In the genomic region with DNA sequence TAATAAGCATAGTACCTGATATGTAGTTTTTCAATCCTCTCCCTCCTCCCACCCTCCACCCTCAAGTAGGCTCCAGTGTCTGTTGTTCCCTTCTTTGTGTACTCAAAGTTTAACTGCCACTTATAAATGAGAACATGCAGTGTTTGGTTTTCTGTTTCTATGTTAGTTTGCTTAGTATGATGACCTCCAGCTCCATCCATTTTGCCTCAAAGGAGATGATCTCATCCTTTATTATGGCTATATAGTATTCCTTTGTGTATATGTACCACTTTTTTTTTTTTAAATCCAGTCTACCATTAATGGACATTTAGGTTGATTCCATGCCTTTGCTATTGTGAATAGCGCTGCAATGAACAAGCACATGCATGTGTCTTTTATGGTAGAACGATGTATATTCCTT, we compare ENCODE assay signal across 31 cellular contexts.
"Had no signal": no experiment of that assay in that cellular context is flagged by ENCODE, and none has a peak within 500 bp of the region (broad histone marks: within the 10 kb centered on the region; RNA-seq: fewer than 3 reads in every experiment).

No MANE protein-coding gene starts in this region.

- ATAC-seq: activated CD8-positive, alpha-beta memory T cell treated with anti-CD3 and anti-CD28 coated beads, Interleukin-2, amount 10 ng/mL, durations not matched to agents 7 days and 5 days; activated CD8-positive, alpha-beta T cell treated with anti-CD3 and anti-CD28 coated beads, Interleukin-2, amount 10 ng/mL, durations not matched to agents 7 days and 5 days; activated naive CD8-positive, alpha-beta T cell treated with anti-CD3 and anti-CD28 coated beads, Interleukin-2, amount 50 U/mL, for 24 hours had no signal

- H3K36me3 ChIP-seq: cardiac muscle cell had no signal

- DNase-seq: activated B cell treated with CpG ODN at 0.5 μM for 24 hours; activated CD4-positive, alpha-beta memory T cell treated with anti-CD3 and anti-CD28 coated beads, Interleukin-2, amount 10 ng/mL, durations not matched to agents 7 days and 5 days; activated CD4-positive, alpha-beta T cell treated with anti-CD3 and anti-CD28 coated beads for 4 hours; activated CD4-positive, alpha-beta T cell treated with anti-CD3 and anti-CD28 coated beads, Interleukin-2, amount 10 ng/mL, durations not matched to agents 24 days and 14 days; activated CD4-positive, alpha-beta T cell treated with anti-CD3 and anti-CD28 coated beads, Interleukin-2, amount 50 U/mL, for 1 hour; activated CD4-positive, alpha-beta T cell treated with anti-CD3 and anti-CD28 coated beads, Interleukin-2, amount 50 U/mL, for 4 hours; activated CD4-positive, CD25-positive, alpha-beta regulatory T cell treated with anti-CD3 and anti-CD28 coated beads, Interleukin-2, amount 50 U/mL, for 72 hours; activated CD8-positive, alpha-beta memory T cell treated with anti-CD3 and anti-CD28 coated beads for 24 hours; activated CD8-positive, alpha-beta memory T cell treated with anti-CD3 and anti-CD28 coated beads, Interleukin-2, amount 10 ng/mL, durations not matched to agents 7 days and 5 days; activated CD8-positive, alpha-beta memory T cell treated with anti-CD3 and anti-CD28 coated beads, Interleukin-2, amount 50 U/mL, for 48 hours; activated CD8-positive, alpha-beta T cell treated with anti-CD3 and anti-CD28 coated beads, Interleukin-2, amount 10 ng/mL, durations not matched to agents 7 days and 5 days; activated effector memory CD4-positive, alpha-beta T cell treated with Interleukin-2 at 50 U/mL for 16 hours; activated gamma-delta T cell; activated naive CD4-positive, alpha-beta T cell treated with anti-CD3 and anti-CD28 coated beads, Interleukin-2, amount 10 ng/mL, durations not matched to agents 7 days and 5 days; activated naive CD4-positive, alpha-beta T cell treated with Interleukin-2 at 50 U/mL for 16 hours; activated naive CD8-positive, alpha-beta T cell treated with anti-CD3 and anti-CD28 coated beads, Interleukin-2, amount 10 ng/mL, durations not matched to agents 7 days and 5 days; activated naive CD8-positive, alpha-beta T cell treated with anti-CD3 and anti-CD28 coated beads, Interleukin-2, amount 50 U/mL, for 24 hours; activated T-cell treated with anti-CD3 and anti-CD28 coated beads, Interleukin-2, amount 50 U/mL, for 24 hours; activated T-cell treated with anti-CD3 and anti-CD28 coated beads, Interleukin-2, amount 50 U/mL, for 48 hours; amygdala; anterior cingulate cortex; caudate nucleus; cerebellar nuclear complex; T-helper 1 cell; T-helper 2 cell; T-helper 9 cell had no signal

- H3K4me1 ChIP-seq: ascending aorta had no signal

- FAIRE-seq: bronchial epithelial cell, TTC549 had no signal

- H3K27ac ChIP-seq: ascending aorta, cardiac muscle cell, VCaP had no signal

- H3K27me3 ChIP-seq: ascending aorta, cardiac muscle cell had no signal

- H3K4me3 ChIP-seq: ascending aorta, cardiac muscle cell had no signal
